18 cellular contexts compared by ENCODE assay signal in genomic region chr11:72228844-72229231, GRCh38. TPM values are rescaled to one million over a fixed set of nuclear protein-coding genes. Genes with fewer than 3 reads are reported as not detected.
DNase-seq lines count a peak whose midpoint lies in the region; ATAC-seq, FAIRE-seq and TF ChIP-seq lines count a peak whose summit lies in the region.
"Had no signal": no experiment of that assay in that cellular context is flagged by ENCODE, and none has a peak within 500 bp of the region (broad histone marks: within the 10 kb centered on the region; RNA-seq: fewer than 3 reads in every experiment).

No MANE protein-coding gene starts in this region.

- no peak for TF ChIP-seq RAD21 in HepG2 (CRISPR knock-in tag; IDR thresholded peaks at IDR 0.05)

- in situ Hi-C loops in HepG2 (cut with HindIII; ENCODE audit: extremely low pct_ligation_motif_present, low pct_unique_long_range_greater_than_20kb), result no loop called here

- H3K36me3 Mint-ChIP-seq in natural killer cell treated with Interleukin-12 subunit alpha and Interleukin-12 subunit beta and Interleukin-15 and Interleukin-18, amount 100 ng/mL, for 72 hours, result no peaks in the 10 kb centered on the region
- H3K36me3 Mint-ChIP-seq in natural killer cell, result no peaks in the 10 kb centered on the region
- peaks cover 33% of the 10 kb centered on the region for H3K36me3 Mint-ChIP-seq in osteocyte (ENCODE audit: unreplicated experiment)

- ATAC-seq in natural killer cell treated with Interleukin-12 subunit alpha and Interleukin-12 subunit beta and Interleukin-15 and Interleukin-18, amount 100 ng/mL, for 72 hours, result no peak
- no peak for ATAC-seq in natural killer cell
- ATAC-seq in gastroesophageal sphincter, result no peak
- ATAC-seq in HG02885 (IDR thresholded peaks at IDR 0.05; ENCODE audit: poor library complexity, unreplicated experiment), result no peak
- ATAC-seq in HG02588 (IDR thresholded peaks at IDR 0.05; ENCODE audit: unreplicated experiment), result no peak
- no peak for ATAC-seq in HepG2
- ATAC-seq: HCT116, K562, PC-3 had no signal

- peaks cover 7% of the 10 kb centered on the region for H3K79me2 ChIP-seq in HepG2 (ENCODE audit: insufficient read depth, low read length)

- no peak overlapping the region for H3K9ac ChIP-seq in HepG2 (ENCODE audit: insufficient read depth, low read depth, low read length)

- H3K4me3 ChIP-seq in gastroesophageal sphincter (no peak overlapping the region), HepG2 (replicated peaks in 1 of 3; ENCODE audit: insufficient read depth in 1 of 3, low read depth in 2 of 3, low read length in 3 of 3) (no peak overlapping the region)
- H3K4me3 ChIP-seq: K562 had no signal

- H3K27ac ChIP-seq in gastroesophageal sphincter (peak overlapping the region in 3 of 4 donors; percentile 11 to 54 (median 34)), HepG2 (ENCODE audit: extremely low read length, insufficient read depth, low read length) (no peak overlapping the region)

- H3K4me1 ChIP-seq in gastroesophageal sphincter (peaks cover 0 to 63% (median 16%) of the 10 kb centered on the region in 3 donors), HepG2 (ENCODE audit: insufficient read depth, low read length) (peaks cover 17% of the 10 kb centered on the region)

- no peaks in the 10 kb centered on the region for H3K27me3 ChIP-seq in gastroesophageal sphincter
- H3K27me3 ChIP-seq in HepG2 (ENCODE audit: control insufficient read depth in 1 of 2, insufficient read depth in 2 of 2, low read length in 2 of 2), result no peaks in the 10 kb centered on the region; a peak in 1 of 5 replicates

- H3K27me3 Mint-ChIP-seq in natural killer cell treated with Interleukin-12 subunit alpha and Interleukin-12 subunit beta and Interleukin-15 and Interleukin-18, amount 100 ng/mL, for 72 hours, result no peaks in the 10 kb centered on the region
- H3K27me3 Mint-ChIP-seq in natural killer cell (ENCODE audit: low read depth in 2 of 2), result no peaks in the 10 kb centered on the region
- no peaks in the 10 kb centered on the region for H3K27me3 Mint-ChIP-seq in osteocyte (ENCODE audit: unreplicated experiment)

- no TSS peak for BruUV-seq in HepG2 (replicated peaks; lab: Mats Ljungman, UMichigan)

- no peak for TF ChIP-seq POLR2A in gastroesophageal sphincter (IDR thresholded peaks at IDR 0.05)
- no peak for TF ChIP-seq POLR2A in HepG2 (IDR thresholded peaks at IDR 0.05; ENCODE audit: insufficient read depth in 1 of 2, low read depth in 2 of 2, low read length in 2 of 2)

- no peak overlapping the region for H3K4me2 ChIP-seq in HepG2 (ENCODE audit: low read depth, low read length)

- no peaks in the 10 kb centered on the region for H3K9me3 ChIP-seq in gastroesophageal sphincter
- H3K9me3 ChIP-seq in HepG2 (ENCODE audit: low read length), result no peaks in the 10 kb centered on the region

- TF ChIP-seq EP300 in gastroesophageal sphincter (IDR thresholded peaks at IDR 0.05) (no peak), HepG2 (IDR thresholded peaks at IDR 0.05; ENCODE audit: low read depth in 2 of 2, low read length in 2 of 2) (no peak), HepG2 (CRISPR knock-in tag; IDR thresholded peaks at IDR 0.05; ENCODE audit: borderline replicate concordance) (no peak)

- no peaks in the 10 kb centered on the region for H3K9me3 Mint-ChIP-seq in natural killer cell treated with Interleukin-12 subunit alpha and Interleukin-12 subunit beta and Interleukin-15 and Interleukin-18, amount 100 ng/mL, for 72 hours
- H3K9me3 Mint-ChIP-seq in natural killer cell (no peaks in the 10 kb centered on the region), osteocyte (ENCODE audit: unreplicated experiment) (no peaks in the 10 kb centered on the region)

- peak; percentile 20 for DNase-seq in natural killer cell treated with Interleukin-12 subunit alpha and Interleukin-12 subunit beta and Interleukin-15 and Interleukin-18, amount 100 ng/mL, for 72 hours (ENCODE audit: low spot score)
- no peak for DNase-seq in natural killer cell
- peak; percentile 73 for DNase-seq in osteocyte (ENCODE audit: extremely low spot score, unreplicated experiment)
- DNase-seq in HepG2 (ENCODE audit: low spot score), result no peak
- DNase-seq in cerebellar cortex (ENCODE audit: low spot score), result no peak
- DNase-seq: AML-193, Calu3, NCI-H1436 treated with DMSO at 0.1 percent for 48 hours, NCI-H2227 treated with DMSO at 0.1 percent for 48 hours, PC-3 had no signal

- no peaks in the 10 kb centered on the region for H4K20me1 ChIP-seq in HepG2 (ENCODE audit: insufficient read depth, low read length)

- no peak overlapping the region for H2AFZ ChIP-seq in HepG2 (ENCODE audit: low read length)

- CTCF ChIA-PET in HepG2 (lab: Yijun Ruan, JAX; ENCODE audit: low intra/inter-chr PET ratio, low total read pairs), result no interaction called here

- H3K27ac Mint-ChIP-seq in natural killer cell treated with Interleukin-12 subunit alpha and Interleukin-12 subunit beta and Interleukin-15 and Interleukin-18, amount 100 ng/mL, for 72 hours, result no peak overlapping the region
- H3K27ac Mint-ChIP-seq in natural killer cell, result peak overlapping the region in 1 of 2 donors; percentile 48
- H3K27ac Mint-ChIP-seq in osteocyte (ENCODE audit: unreplicated experiment), result peak overlapping the region; percentile 54

- POLR2A ChIA-PET in HepG2 (lab: Yijun Ruan, JAX), result no interaction called here

- no peak for FAIRE-seq in HepG2 (lab: Jason Lieb, UNC)
- FAIRE-seq: GM12892, HTR-8/SVneo, K562 had no signal

- intact Hi-C loops in natural killer cell (cut with micrococcal nuclease) (no loop called here), HepG2 (cut with micrococcal nuclease; ENCODE audit: unreplicated experiment) (no loop called here)

- H3K4me3 Mint-ChIP-seq in natural killer cell treated with Interleukin-12 subunit alpha and Interleukin-12 subunit beta and Interleukin-15 and Interleukin-18, amount 100 ng/mL, for 72 hours, result no peak overlapping the region
- H3K4me3 Mint-ChIP-seq in natural killer cell, result no peak overlapping the region
- no peak overlapping the region for H3K4me3 Mint-ChIP-seq in osteocyte (ENCODE audit: unreplicated experiment)

- 83% methylated on average over 6 of the region's 7 CpGs; no CpG with 5 or more reads in 1 of the 2 donors for WGBS in gastroesophageal sphincter (ENCODE audit: low coverage in 1 of 2), 2 donors
- WGBS in HepG2 (ENCODE audit: low lambda C conversion rate), result 96% methylated on average over 3 of the region's 7 CpGs

- peaks cover 0 to 63% of the 10 kb centered on the region in 2 donors for H3K36me3 ChIP-seq in gastroesophageal sphincter
- H3K36me3 ChIP-seq in HepG2 (replicated peaks in 1 of 2; ENCODE audit: control insufficient read depth in 1 of 2, insufficient read depth in 2 of 2, low read length in 2 of 2), result peaks cover 15 to 45% of the 10 kb centered on the region in 2 experiments; a peak in 4 of 5 replicates

- TF ChIP-seq CTCF in natural killer cell (IDR thresholded peaks at IDR 0.05), result no peak
- no peak for TF ChIP-seq CTCF in gastroesophageal sphincter (IDR thresholded peaks at IDR 0.05)
- no peak for TF ChIP-seq CTCF in osteocyte (IDR thresholded peaks at IDR 0.05)
- TF ChIP-seq CTCF in HepG2 (CRISPR knock-in tag; IDR thresholded peaks at IDR 0.05), result no peak

- peaks cover 13 to 19% of the 10 kb centered on the region in 2 donors for H3K4me1 Mint-ChIP-seq in natural killer cell treated with Interleukin-12 subunit alpha and Interleukin-12 subunit beta and Interleukin-15 and Interleukin-18, amount 100 ng/mL, for 72 hours (ENCODE audit: low read depth in 2 of 2)
- H3K4me1 Mint-ChIP-seq in natural killer cell, result peaks cover 8 to 42% of the 10 kb centered on the region in 2 donors
- peaks cover 39% of the 10 kb centered on the region for H3K4me1 Mint-ChIP-seq in osteocyte (ENCODE audit: unreplicated experiment)

RNA-seq across cellular contexts. Expression of gene INPPL1, which starts 4.3 kb away (rescaled TPM):
- 100 to 1,000 TPM; 113 to 176 TPM for total RNA-seq in natural killer cell treated with Interleukin-12 subunit alpha and Interleukin-12 subunit beta and Interleukin-15 and Interleukin-18, amount 100 ng/mL, for 72 hours
- 100 to 1,000 TPM; 193 to 207 (median 195) TPM for total RNA-seq in natural killer cell
- 100 to 1,000 TPM in 2 of 4 donors, 10 to 100 TPM in 2; 65.8 to 134 (median 92.4) TPM for total RNA-seq in gastroesophageal sphincter
- 259 and 289 TPM in 2 replicates for total RNA-seq in osteocyte
- total RNA-seq in HepG2 (2016; rRNA removed; fragmentation: Illumina TruSeq; extraction: Trizol), result 14.4 and 29.1 TPM in 2 replicates
- total RNA-seq in HepG2 (2016; cell fraction: cytosol; rRNA removed; fragmentation: Illumina TruSeq; extraction: Trizol; ENCODE audit: low read depth), result 21.4 and 25.1 TPM in 2 replicates
- total RNA-seq in HepG2 (2016; cell fraction: insoluble cytoplasmic fraction; rRNA removed; fragmentation: Illumina TruSeq; extraction: Trizol), result 10.8 and 29.6 TPM in 2 replicates
- total RNA-seq in HepG2 (2016; cell fraction: membrane; rRNA removed; fragmentation: Illumina TruSeq; extraction: Trizol), result 10.1 and 10.8 TPM in 2 replicates
- total RNA-seq in HepG2 (2016; cell fraction: nucleus; rRNA removed; fragmentation: Illumina TruSeq; extraction: Trizol), result 31.6 and 36.2 TPM in 2 replicates
- 66.9 and 80.4 TPM in 2 replicates for polyA plus RNA-seq in HepG2 (2011; rRNA removed)
- 19.0 and 23.6 TPM in 2 replicates for polyA plus RNA-seq in HepG2 (2011; cell fraction: cytosol; rRNA removed)
- polyA plus RNA-seq in HepG2 (2011; cell fraction: nucleus; rRNA removed), result 500 and 631 TPM in 2 replicates
- 32.6 and 49.5 TPM in 2 replicates for polyA plus RNA-seq in HepG2 (2012)
- polyA plus RNA-seq in HepG2 (2016; cell fraction: cytosol; fragmentation: Illumina TruSeq; extraction: Trizol; ENCODE audit: low read depth), result 1.8 and 1.9 TPM in 2 replicates
- 10.8 and 14.0 TPM in 2 replicates for polyA plus RNA-seq in HepG2 (2016; cell fraction: insoluble cytoplasmic fraction; fragmentation: Illumina TruSeq; extraction: Trizol; ENCODE audit: low read depth)
- 4.2 and 4.9 TPM in 2 replicates for polyA plus RNA-seq in HepG2 (2016; cell fraction: membrane; fragmentation: Illumina TruSeq; extraction: Trizol; ENCODE audit: low read depth)
- polyA plus RNA-seq in HepG2 (2016; cell fraction: nucleus; fragmentation: Illumina TruSeq; extraction: Trizol; ENCODE audit: insufficient read depth, low read depth), result 127 and 134 TPM in 2 replicates
- polyA minus RNA-seq in HepG2 (2011; rRNA and poly(A)+ RNA removed; ENCODE audit: low replicate concordance), result 73.5 and 218 TPM in 2 replicates
- polyA minus RNA-seq in HepG2 (2011; cell fraction: cytosol; rRNA and poly(A)+ RNA removed), result 27.6 and 29.9 TPM in 2 replicates
- polyA minus RNA-seq in HepG2 (2011; cell fraction: nucleus; rRNA and poly(A)+ RNA removed), result 106 and 116 TPM in 2 replicates

RNA-seq across cellular contexts. Expression of gene FOLR2, which starts 12.2 kb away (rescaled TPM):
- total RNA-seq in natural killer cell treated with Interleukin-12 subunit alpha and Interleukin-12 subunit beta and Interleukin-15 and Interleukin-18, amount 100 ng/mL, for 72 hours, result not detected
- total RNA-seq in natural killer cell (not detected), gastroesophageal sphincter (10 to 100 TPM in 3 of 4 donors, 1 to 10 TPM in 1; 7.3 to 70.3 (median 33.9) TPM), osteocyte (not detected in 2 replicates), HepG2 (2016; rRNA removed; fragmentation: Illumina TruSeq; extraction: Trizol) (not detected in 2 replicates)
- not detected in 2 replicates for total RNA-seq in HepG2 (2016; cell fraction: cytosol; rRNA removed; fragmentation: Illumina TruSeq; extraction: Trizol; ENCODE audit: low read depth)
- not detected in 2 replicates for total RNA-seq in HepG2 (2016; cell fraction: insoluble cytoplasmic fraction; rRNA removed; fragmentation: Illumina TruSeq; extraction: Trizol)
- not detected in 2 replicates for total RNA-seq in HepG2 (2016; cell fraction: membrane; rRNA removed; fragmentation: Illumina TruSeq; extraction: Trizol)
- not detected in 2 replicates for total RNA-seq in HepG2 (2016; cell fraction: nucleus; rRNA removed; fragmentation: Illumina TruSeq; extraction: Trizol)
- 0.09 and 0.33 TPM in 2 replicates for polyA plus RNA-seq in HepG2 (2011; rRNA removed)
- 0.15 TPM in 2 replicates for polyA plus RNA-seq in HepG2 (2011; cell fraction: cytosol; rRNA removed)
- not detected in 2 replicates for polyA plus RNA-seq in HepG2 (2011; cell fraction: nucleus; rRNA removed)
- 0.15 and 0.23 TPM in 2 replicates for polyA plus RNA-seq in HepG2 (2012)
- polyA plus RNA-seq in HepG2 (2016; cell fraction: cytosol; fragmentation: Illumina TruSeq; extraction: Trizol; ENCODE audit: low read depth), result 0.15 TPM in 1 of 2 replicates, not detected in the other
- not detected in 2 replicates for polyA plus RNA-seq in HepG2 (2016; cell fraction: insoluble cytoplasmic fraction; fragmentation: Illumina TruSeq; extraction: Trizol; ENCODE audit: low read depth)
- not detected in 2 replicates for polyA plus RNA-seq in HepG2 (2016; cell fraction: membrane; fragmentation: Illumina TruSeq; extraction: Trizol; ENCODE audit: low read depth)
- not detected in 2 replicates for polyA plus RNA-seq in HepG2 (2016; cell fraction: nucleus; fragmentation: Illumina TruSeq; extraction: Trizol; ENCODE audit: insufficient read depth, low read depth)
- 0.21 and 0.86 TPM in 2 replicates for polyA minus RNA-seq in HepG2 (2011; rRNA and poly(A)+ RNA removed; ENCODE audit: low replicate concordance)
- not detected in 2 replicates for polyA minus RNA-seq in HepG2 (2011; cell fraction: cytosol; rRNA and poly(A)+ RNA removed)
- not detected in 2 replicates for polyA minus RNA-seq in HepG2 (2011; cell fraction: nucleus; rRNA and poly(A)+ RNA removed)
- total RNA-seq: Calu3, G401, K562, PC-3 had no signal

RNA-seq across cellular contexts. Expression of gene PHOX2A, which starts 15.1 kb away (rescaled TPM):
- total RNA-seq in natural killer cell treated with Interleukin-12 subunit alpha and Interleukin-12 subunit beta and Interleukin-15 and Interleukin-18, amount 100 ng/mL, for 72 hours, result not detected
- total RNA-seq in natural killer cell, result not detected
- 1 to 10 TPM in 1 of 4 donors, under 1 TPM in 2, not detected in 1; 0.37 to 3.2 (median 0.89) TPM for total RNA-seq in gastroesophageal sphincter
- not detected in 2 replicates for total RNA-seq in osteocyte
- not detected in 2 replicates for total RNA-seq in HepG2 (2016; rRNA removed; fragmentation: Illumina TruSeq; extraction: Trizol)
- total RNA-seq in HepG2 (2016; cell fraction: cytosol; rRNA removed; fragmentation: Illumina TruSeq; extraction: Trizol; ENCODE audit: low read depth), result not detected in 2 replicates
- not detected in 2 replicates for total RNA-seq in HepG2 (2016; cell fraction: insoluble cytoplasmic fraction; rRNA removed; fragmentation: Illumina TruSeq; extraction: Trizol)
- total RNA-seq in HepG2 (2016; cell fraction: membrane; rRNA removed; fragmentation: Illumina TruSeq; extraction: Trizol), result not detected in 2 replicates
- total RNA-seq in HepG2 (2016; cell fraction: nucleus; rRNA removed; fragmentation: Illumina TruSeq; extraction: Trizol), result not detected in 2 replicates
- not detected in 2 replicates for polyA plus RNA-seq in HepG2 (2011; rRNA removed)
- not detected in 2 replicates for polyA plus RNA-seq in HepG2 (2011; cell fraction: cytosol; rRNA removed)
- polyA plus RNA-seq in HepG2 (2011; cell fraction: nucleus; rRNA removed), result not detected in 2 replicates
- not detected in 2 replicates for polyA plus RNA-seq in HepG2 (2012)
- not detected in 2 replicates for polyA plus RNA-seq in HepG2 (2016; cell fraction: cytosol; fragmentation: Illumina TruSeq; extraction: Trizol; ENCODE audit: low read depth)
- polyA plus RNA-seq in HepG2 (2016; cell fraction: insoluble cytoplasmic fraction; fragmentation: Illumina TruSeq; extraction: Trizol; ENCODE audit: low read depth), result not detected in 2 replicates
- polyA plus RNA-seq in HepG2 (2016; cell fraction: membrane; fragmentation: Illumina TruSeq; extraction: Trizol; ENCODE audit: low read depth), result not detected in 2 replicates
- not detected in 2 replicates for polyA plus RNA-seq in HepG2 (2016; cell fraction: nucleus; fragmentation: Illumina TruSeq; extraction: Trizol; ENCODE audit: insufficient read depth, low read depth)
- not detected in 2 replicates for polyA minus RNA-seq in HepG2 (2011; rRNA and poly(A)+ RNA removed; ENCODE audit: low replicate concordance)
- polyA minus RNA-seq in HepG2 (2011; cell fraction: cytosol; rRNA and poly(A)+ RNA removed), result not detected in 2 replicates
- not detected in 2 replicates for polyA minus RNA-seq in HepG2 (2011; cell fraction: nucleus; rRNA and poly(A)+ RNA removed)
- total RNA-seq: Calu3, G401, K562, PC-3 had no signal
- polyA plus RNA-seq: K562 had no signal

RNA-seq across cellular contexts. Expression of gene FOLR1, which starts 36.9 kb away (rescaled TPM):
- not detected for total RNA-seq in natural killer cell treated with Interleukin-12 subunit alpha and Interleukin-12 subunit beta and Interleukin-15 and Interleukin-18, amount 100 ng/mL, for 72 hours
- total RNA-seq in natural killer cell, result not detected
- total RNA-seq in gastroesophageal sphincter, result 10 to 100 TPM in 1 of 4 donors, under 1 TPM in 1, not detected in 2; 0.81 to 23.7 TPM
- total RNA-seq in osteocyte, result not detected in 2 replicates
- not detected in 2 replicates for total RNA-seq in HepG2 (2016; rRNA removed; fragmentation: Illumina TruSeq; extraction: Trizol)
- total RNA-seq in HepG2 (2016; cell fraction: cytosol; rRNA removed; fragmentation: Illumina TruSeq; extraction: Trizol; ENCODE audit: low read depth), result not detected in 2 replicates
- total RNA-seq in HepG2 (2016; cell fraction: insoluble cytoplasmic fraction; rRNA removed; fragmentation: Illumina TruSeq; extraction: Trizol), result not detected in 2 replicates
- not detected in 2 replicates for total RNA-seq in HepG2 (2016; cell fraction: membrane; rRNA removed; fragmentation: Illumina TruSeq; extraction: Trizol)
- not detected in 2 replicates for total RNA-seq in HepG2 (2016; cell fraction: nucleus; rRNA removed; fragmentation: Illumina TruSeq; extraction: Trizol)
- polyA plus RNA-seq in HepG2 (2011; rRNA removed), result 0.20 and 0.26 TPM in 2 replicates
- polyA plus RNA-seq in HepG2 (2011; cell fraction: cytosol; rRNA removed), result 0.12 and 0.17 TPM in 2 replicates
- polyA plus RNA-seq in HepG2 (2011; cell fraction: nucleus; rRNA removed), result 0.23 TPM in 1 of 2 replicates, not detected in the other
- not detected in 2 replicates for polyA plus RNA-seq in HepG2 (2012)
- not detected in 2 replicates for polyA plus RNA-seq in HepG2 (2016; cell fraction: cytosol; fragmentation: Illumina TruSeq; extraction: Trizol; ENCODE audit: low read depth)
- not detected in 2 replicates for polyA plus RNA-seq in HepG2 (2016; cell fraction: insoluble cytoplasmic fraction; fragmentation: Illumina TruSeq; extraction: Trizol; ENCODE audit: low read depth)
- polyA plus RNA-seq in HepG2 (2016; cell fraction: membrane; fragmentation: Illumina TruSeq; extraction: Trizol; ENCODE audit: low read depth), result not detected in 2 replicates
- not detected in 2 replicates for polyA plus RNA-seq in HepG2 (2016; cell fraction: nucleus; fragmentation: Illumina TruSeq; extraction: Trizol; ENCODE audit: insufficient read depth, low read depth)
- polyA minus RNA-seq in HepG2 (2011; rRNA and poly(A)+ RNA removed; ENCODE audit: low replicate concordance), result 188 TPM in 1 of 2 replicates, not detected in the other
- 1.3 and 1.7 TPM in 2 replicates for polyA minus RNA-seq in HepG2 (2011; cell fraction: cytosol; rRNA and poly(A)+ RNA removed)
- 0.62 and 0.90 TPM in 2 replicates for polyA minus RNA-seq in HepG2 (2011; cell fraction: nucleus; rRNA and poly(A)+ RNA removed)

Comparison
In these comparisons a context has a peak if more than half of its experiments do, and no peak if none do; other contexts are left out.
1. DNase-seq: peak in natural killer cell treated with Interleukin-12 subunit alpha and Interleukin-12 subunit beta and Interleukin-15 and Interleukin-18, amount 100 ng/mL, for 72 hours (single experiment) and osteocyte (single experiment); none in natural killer cell (single experiment), HepG2 (single experiment) and cerebellar cortex (single experiment).